ENCODE assay signal across 15 cellular contexts in the genomic region with DNA sequence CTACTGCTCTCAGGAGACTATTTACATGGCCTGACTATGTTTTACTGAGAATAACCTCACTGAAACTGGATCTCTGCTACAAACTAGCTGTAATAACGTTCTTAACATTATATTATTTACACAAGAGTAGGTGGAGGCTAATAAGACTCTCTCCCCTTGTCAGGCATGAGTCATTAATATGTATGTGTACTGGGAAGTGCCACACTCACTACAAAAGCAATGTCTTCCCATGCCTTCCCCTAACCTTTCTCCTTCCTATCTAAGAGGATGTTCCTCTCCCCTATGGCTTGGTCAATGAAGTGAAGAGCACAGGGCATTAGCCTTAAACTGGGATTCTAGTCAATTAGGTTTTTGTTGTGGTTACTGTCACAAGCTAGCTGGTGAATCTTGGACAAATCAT.
DNase-seq lines count a peak whose midpoint lies in the region; ATAC-seq and TF ChIP-seq lines count a peak whose summit lies in the region.
"Had no signal": no experiment of that assay in that cellular context is flagged by ENCODE, and none has a peak within 500 bp of the region (broad histone marks: within the 10 kb centered on the region; RNA-seq: fewer than 3 reads in every experiment).

No MANE protein-coding gene starts in this region.

- in situ Hi-C loops in astrocyte of the spinal cord (cut with HindIII; ENCODE audit: low sequenced_read_pairs), result no loop called here

- no peak overlapping the region for H3K4me3 ChIP-seq in astrocyte of the spinal cord (ENCODE audit: low read depth, low read length)
- H3K4me3 ChIP-seq: adrenal gland, PC-9, vagina had no signal

- ATAC-seq in GM18868 (IDR thresholded peaks at IDR 0.05; ENCODE audit: unreplicated experiment) (no peak), GM19324 (IDR thresholded peaks at IDR 0.05; ENCODE audit: low FRiP score, unreplicated experiment) (no peak)
- ATAC-seq: naive thymus-derived CD8-positive, alpha-beta T cell had no signal

- DNase-seq in DMS153 (lab: John Stamatoyannopoulos, UW) (peak; percentile 81), LHCN-M2 (ENCODE audit: low read depth) (peak; percentile 48), astrocyte of the spinal cord (ENCODE audit: low read depth, low spot score) (peak; percentile 79), kidney tubule cell (ENCODE audit: low spot score) (peak; percentile 50), cerebellum (ENCODE audit: low spot score) (no peak)
- no peak for DNase-seq in stimulated activated CD4-positive, alpha-beta T cell treated with anti-CD3 and anti-CD28 coated beads, Interleukin-2, amount 100 ng/mL, for 24 hours
- DNase-seq: activated CD8-positive, alpha-beta memory T cell treated with anti-CD3 and anti-CD28 coated beads, Interleukin-2, amount 50 U/mL, for 4 hours; adrenal gland; CD4-positive, alpha-beta memory T cell; endodermal cell; naive thymus-derived CD8-positive, alpha-beta T cell; PC-9 had no signal

- no peak for TF ChIP-seq CTCF in astrocyte of the spinal cord (IDR thresholded peaks at IDR 0.05; ENCODE audit: low read depth, low read length)

Comparison
In these comparisons a context has a peak if more than half of its experiments do, and no peak if none do; other contexts are left out.
1. DNase-seq: peak in DMS153 (single experiment), LHCN-M2 (single experiment), astrocyte of the spinal cord (single experiment) and kidney tubule cell (single experiment); none in cerebellum (single experiment) and stimulated activated CD4-positive, alpha-beta T cell treated with anti-CD3 and anti-CD28 coated beads, Interleukin-2, amount 100 ng/mL, for 24 hours (0 of 2).